In the genomic region with DNA sequence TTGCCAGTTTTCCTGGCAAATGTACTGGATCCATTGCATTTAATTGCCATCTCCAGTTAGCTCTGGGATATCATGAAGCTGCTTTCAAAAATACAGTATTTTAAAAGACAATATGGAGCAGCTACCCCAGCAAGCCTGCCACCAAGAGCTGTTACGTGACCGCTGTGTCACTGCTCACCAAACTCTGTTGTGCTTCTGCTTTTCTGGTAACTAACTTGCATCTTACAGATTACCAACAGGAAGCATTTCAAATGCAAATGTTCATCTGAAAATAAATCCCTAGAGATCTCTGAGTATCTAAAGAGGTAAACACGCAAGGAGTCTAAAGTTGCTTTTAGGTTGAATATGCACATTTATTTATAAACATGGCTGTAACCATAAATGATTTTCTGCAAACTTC, we compare ENCODE assay signal across 11 cellular contexts.
A peak's percentile ranks its signal among the peaks of the same experiment; 100 is the strongest.
DNase-seq lines count a peak whose midpoint lies in the region; ATAC-seq and TF ChIP-seq lines count a peak whose summit lies in the region.
"Had no signal": no experiment of that assay in that cellular context is flagged by ENCODE, and none has a peak within 500 bp of the region (broad histone marks: within the 10 kb centered on the region; RNA-seq: fewer than 3 reads in every experiment).

No MANE protein-coding gene starts in this region.

- H3K9me2 ChIP-seq in SK-N-SH, result no peaks in the 10 kb centered on the region

- no peaks in the 10 kb centered on the region for H4K20me1 ChIP-seq in SK-N-SH (ENCODE audit: insufficient read depth)

- ATAC-seq in GM19455 (IDR thresholded peaks at IDR 0.05; ENCODE audit: unreplicated experiment), result peak; percentile 87
- ATAC-seq in HG02840 (IDR thresholded peaks at IDR 0.05; ENCODE audit: low FRiP score, unreplicated experiment), result peak; percentile 90
- peak; percentile 85 for ATAC-seq in HG03571 (IDR thresholded peaks at IDR 0.05; ENCODE audit: unreplicated experiment)
- ATAC-seq in heart right ventricle, result no peak
- no peak for ATAC-seq in T-helper 17 cell
- ATAC-seq: activated T-cell treated with anti-CD3 and anti-CD28 coated beads, Interleukin-2, amount 50 U/mL, for 4 hours; right lobe of liver had no signal

- no peak overlapping the region for H3K9ac ChIP-seq in SK-N-SH

- H3K4me1 ChIP-seq in SK-N-SH (ENCODE audit: control insufficient read depth in 1 of 2, insufficient read depth in 2 of 2, low read depth in 1 of 2, low read length in 1 of 2) (peaks cover 0 to 2% of the 10 kb centered on the region in 2 experiments; a peak in 2 of 4 replicates), heart right ventricle (peaks cover 0 to 6% (median 0%) of the 10 kb centered on the region in 9 donors)
- H3K4me1 ChIP-seq: right lobe of liver had no signal

- no peak overlapping the region for H3K27ac ChIP-seq in SK-N-SH (ENCODE audit: low read depth in 2 of 2, low read length in 1 of 2)
- H3K27ac ChIP-seq in heart right ventricle, result no peak overlapping the region
- H3K27ac ChIP-seq: right lobe of liver had no signal

- H3K79me2 ChIP-seq in SK-N-SH (ENCODE audit: insufficient read depth), result no peaks in the 10 kb centered on the region

- intact Hi-C loops in heart right ventricle (cut with DNase I), result no loop called here

- H3K4me1 Mint-ChIP-seq in T-helper 17 cell, result no peaks in the 10 kb centered on the region

- no peaks in the 10 kb centered on the region for H3K36me3 Mint-ChIP-seq in T-helper 17 cell (ENCODE audit: low read depth)

- TF ChIP-seq EP300 in SK-N-SH (IDR thresholded peaks at IDR 0.05; ENCODE audit: borderline replicate concordance in 1 of 2, low read depth in 1 of 2, low read length in 1 of 2), result no peak

- no peak overlapping the region for H2AFZ ChIP-seq in SK-N-SH (ENCODE audit: low read depth)

- H3K27me3 ChIP-seq in SK-N-SH (ENCODE audit: insufficient read depth), result no peaks in the 10 kb centered on the region
- no peaks in the 10 kb centered on the region for H3K27me3 ChIP-seq in heart right ventricle
- H3K27me3 ChIP-seq: right lobe of liver had no signal

- TF ChIP-seq RAD21 in SK-N-SH (IDR thresholded peaks at IDR 0.05; ENCODE audit: low read length), result no peak

- H3K27me3 Mint-ChIP-seq in T-helper 17 cell, result no peaks in the 10 kb centered on the region

- H3K27ac Mint-ChIP-seq in T-helper 17 cell, result no peak overlapping the region

- H3K9me3 ChIP-seq in SK-N-SH (no peaks in the 10 kb centered on the region), heart right ventricle (no peaks in the 10 kb centered on the region), T-helper 17 cell (ENCODE audit: control insufficient read depth, low read length, poor library complexity, severe bottlenecking) (no peaks in the 10 kb centered on the region)
- H3K9me3 ChIP-seq: right lobe of liver had no signal

- H3K4me3 ChIP-seq in SK-N-SH (ENCODE audit: low read depth in 2 of 2, low read length in 1 of 2), result no peak overlapping the region
- H3K4me3 ChIP-seq in heart right ventricle, result no peak overlapping the region
- H3K4me3 ChIP-seq: right lobe of liver had no signal

- POLR2A ChIA-PET in GM10248 (lab: Yijun Ruan, JAX), result no interaction called here
- POLR2A ChIA-PET in SK-N-SH (lab: Yijun Ruan, JAX), result no interaction called here

- no peak overlapping the region for H3K4me2 ChIP-seq in SK-N-SH

- DNase-seq in GM10248 (ENCODE audit: extremely low spot score) (peak; percentile 15), retina (no peak), SK-N-SH (no peak), heart right ventricle (no peak), T-helper 17 cell (no peak)
- DNase-seq: activated T-cell treated with anti-CD3 and anti-CD28 coated beads, Interleukin-2, amount 50 U/mL, for 4 hours; NCI-H187 treated with DMSO at 0.1 percent for 48 hours; right lobe of liver had no signal

- H3F3A ChIP-seq in SK-N-SH (replicated peaks; ENCODE audit: insufficient read depth), result no peaks in the 10 kb centered on the region

- TF ChIP-seq CTCF in GM10248 (IDR thresholded peaks at IDR 0.05; ENCODE audit: control extremely low read depth, extremely low read depth, low read depth, missing control alignments) (no peak), SK-N-SH (IDR thresholded peaks at IDR 0.05) (no peak), heart right ventricle (IDR thresholded peaks at IDR 0.05) (no peak)

- H3K4me3 Mint-ChIP-seq in T-helper 17 cell, result no peak overlapping the region
- H3K4me3 Mint-ChIP-seq: activated T-cell treated with anti-CD3 and anti-CD28 coated beads, Interleukin-2, amount 50 U/mL, for 4 hours had no signal

- WGBS in SK-N-SH (ENCODE audit: low lambda C conversion rate), result 83% methylated on average over 3 of the region's 3 CpGs
- 82 to 84% methylated on average over 3 of the region's 3 CpGs for WGBS in heart right ventricle, 2 donors

- no peaks in the 10 kb centered on the region for H3K36me3 ChIP-seq in SK-N-SH (replicated peaks in 1 of 2; ENCODE audit: control insufficient read depth in 1 of 2, insufficient read depth in 2 of 2, low read length in 1 of 2)
- no peaks in the 10 kb centered on the region for H3K36me3 ChIP-seq in heart right ventricle
- H3K36me3 ChIP-seq: right lobe of liver had no signal

- CTCF ChIA-PET in GM10248 (lab: Yijun Ruan, JAX), result no interaction called here
- CTCF ChIA-PET in SK-N-SH (lab: Yijun Ruan, JAX), result interaction anchor here (1.3 kb wide), 1 partner anchor 10 kb away, joined by 3 read pairs; no protein-coding TSS in a partner anchor

TF ChIP-seq in SK-N-SH, 30 proteins besides CTCF, POLR2A, EP300 and RAD21:
- TF ChIP-seq ELF1 (IDR thresholded peaks at IDR 0.05) (no peak), FOSL2 (IDR thresholded peaks at IDR 0.05; ENCODE audit: borderline replicate concordance, low read depth) (no peak), RCOR1 (IDR thresholded peaks at IDR 0.05; ENCODE audit: low read length) (no peak), FOXM1 (IDR thresholded peaks at IDR 0.05; ENCODE audit: low read depth) (no peak), RXRA (IDR thresholded peaks at IDR 0.05; ENCODE audit: borderline replicate concordance, low read depth) (no peak), NRF1 (IDR thresholded peaks at IDR 0.05; ENCODE audit: low read depth, low read length) (no peak), EZH2phosphoT487 (IDR thresholded peaks at IDR 0.05; ENCODE audit: borderline replicate concordance, low read depth) (no peak), GATA2 (CRISPR knock-in tag; IDR thresholded peaks at IDR 0.05) (no peak)
- TF ChIP-seq, protein P1, sequence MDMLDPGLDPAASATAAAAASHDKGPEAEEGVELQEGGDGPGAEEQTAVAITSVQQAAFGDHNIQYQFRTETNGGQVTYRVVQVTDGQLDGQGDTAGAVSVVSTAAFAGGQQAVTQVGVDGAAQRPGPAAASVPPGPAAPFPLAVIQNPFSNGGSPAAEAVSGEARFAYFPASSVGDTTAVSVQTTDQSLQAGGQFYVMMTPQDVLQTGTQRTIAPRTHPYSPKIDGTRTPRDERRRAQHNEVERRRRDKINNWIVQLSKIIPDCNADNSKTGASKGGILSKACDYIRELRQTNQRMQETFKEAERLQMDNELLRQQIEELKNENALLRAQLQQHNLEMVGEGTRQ (IDR thresholded peaks at IDR 0.05; ENCODE audit: borderline replicate concordance, low read depth, low read length), result no peak
- TF ChIP-seq, protein P2, sequence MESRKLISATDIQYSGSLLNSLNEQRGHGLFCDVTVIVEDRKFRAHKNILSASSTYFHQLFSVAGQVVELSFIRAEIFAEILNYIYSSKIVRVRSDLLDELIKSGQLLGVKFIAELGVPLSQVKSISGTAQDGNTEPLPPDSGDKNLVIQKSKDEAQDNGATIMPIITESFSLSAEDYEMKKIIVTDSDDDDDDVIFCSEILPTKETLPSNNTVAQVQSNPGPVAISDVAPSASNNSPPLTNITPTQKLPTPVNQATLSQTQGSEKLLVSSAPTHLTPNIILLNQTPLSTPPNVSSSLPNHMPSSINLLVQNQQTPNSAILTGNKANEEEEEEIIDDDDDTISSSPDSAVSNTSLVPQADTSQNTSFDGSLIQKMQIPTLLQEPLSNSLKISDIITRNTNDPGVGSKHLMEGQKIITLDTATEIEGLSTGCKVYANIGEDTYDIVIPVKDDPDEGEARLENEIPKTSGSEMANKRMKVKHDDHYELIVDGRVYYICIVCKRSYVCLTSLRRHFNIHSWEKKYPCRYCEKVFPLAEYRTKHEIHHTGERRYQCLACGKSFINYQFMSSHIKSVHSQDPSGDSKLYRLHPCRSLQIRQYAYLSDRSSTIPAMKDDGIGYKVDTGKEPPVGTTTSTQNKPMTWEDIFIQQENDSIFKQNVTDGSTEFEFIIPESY (IDR thresholded peaks at IDR 0.05; ENCODE audit: borderline replicate concordance, low read depth), result no peak

Comparison
In these comparisons a context has a peak if more than half of its experiments do, and no peak if none do; other contexts are left out.
1. ATAC-seq: peak in GM19455 (single experiment), HG02840 (single experiment) and HG03571 (single experiment); none in heart right ventricle (0 of 8) and T-helper 17 cell (single experiment).